33 cellular contexts compared by ENCODE assay signal in genomic region chr4:156230151-156230550, GRCh38.
"Had no signal": no experiment of that assay in that cellular context is flagged by ENCODE, and none has a peak within 500 bp of the region (broad histone marks: within the 10 kb centered on the region; RNA-seq: fewer than 3 reads in every experiment).

No MANE protein-coding gene starts in this region.

- H3K4me3 ChIP-seq: heart right ventricle, left ventricle myocardium inferior, lung, mucosa of descending colon, stomach, thyroid gland, upper lobe of left lung, vagina had no signal

- H3K36me3 ChIP-seq: brain microvascular endothelial cell, heart right ventricle, left ventricle myocardium inferior, neutrophil, stomach, thyroid gland, upper lobe of left lung, vagina had no signal

- DNase-seq: activated CD4-positive, alpha-beta memory T cell treated with anti-CD3 and anti-CD28 coated beads for 36 hours; activated CD4-positive, alpha-beta T cell treated with anti-CD3 and anti-CD28 coated beads, Interleukin-2, amount 10 ng/mL, durations not matched to agents 24 days and 14 days; activated CD4-positive, CD25-positive, alpha-beta regulatory T cell treated with anti-CD3 and anti-CD28 coated beads, Interleukin-2, amount 50 U/mL, for 72 hours; activated CD8-positive, alpha-beta memory T cell treated with anti-CD3 and anti-CD28 coated beads, Interleukin-2, amount 50 U/mL, for 4 hours; activated effector memory CD4-positive, alpha-beta T cell treated with anti-CD3 and anti-CD28 coated beads, Interleukin-2, amount 50 U/mL, for 16 hours; activated naive CD4-positive, alpha-beta T cell treated with anti-CD3 and anti-CD28 coated beads for 36 hours; activated naive CD8-positive, alpha-beta T cell treated with anti-CD3 and anti-CD28 coated beads for 36 hours; activated T-cell treated with anti-CD3 and anti-CD28 coated beads, Interleukin-2, amount 50 U/mL, for 1 hour; amniotic stem cell; brain microvascular endothelial cell; caudate nucleus; cortex of kidney; effector memory CD8-positive, alpha-beta T cell; erythroblast; foreskin melanocyte; heart right ventricle; left ventricle myocardium inferior; mucosa of descending colon; small intestine; stimulated activated CD4-positive, alpha-beta T cell treated with anti-CD3 and anti-CD28 coated beads, Interleukin-1b, Interleukin-23, amount 100 ng/mL, for 48 hours; stimulated activated CD4-positive, alpha-beta T cell treated with anti-CD3 and anti-CD28 coated beads, Interleukin-4, amount 100 ng/mL, for 4 hours; stimulated activated CD8-positive, alpha-beta memory T cell treated with anti-CD3 and anti-CD28 coated beads, Interleukin-4, amount 100 ng/mL, for 48 hours; stomach; T-helper 2 cell; thyroid gland; upper lobe of left lung had no signal

- H3K4me1 ChIP-seq: heart right ventricle, left ventricle myocardium inferior, stomach, upper lobe of left lung, vagina had no signal

- FAIRE-seq: islet of Langerhans, small intestine had no signal

- ATAC-seq: effector memory CD8-positive, alpha-beta T cell; heart right ventricle; mucosa of descending colon; natural killer cell treated with Interleukin-12 subunit alpha and Interleukin-12 subunit beta and Interleukin-15 and Interleukin-18, amount 100 ng/mL, for 72 hours; sciatic nerve; stimulated activated memory B cell treated with anti-CD40 and anti-IgM and Interleukin-4, amounts not matched to agents 10 μg/mL and 1 μg/mL and 100 μg/mL, for 72 hours had no signal

- H3K27ac ChIP-seq: brain microvascular endothelial cell, heart right ventricle, left ventricle myocardium inferior, neutrophil, stomach, thyroid gland, upper lobe of left lung, vagina had no signal

- H3K9me3 ChIP-seq: heart right ventricle, left ventricle myocardium inferior, mucosa of descending colon, neutrophil, stomach, thyroid gland, upper lobe of left lung, vagina had no signal

- H3K27me3 ChIP-seq: brain microvascular endothelial cell, heart right ventricle, neutrophil, stomach, thyroid gland, upper lobe of left lung, vagina had no signal
